3 cellular contexts compared by ENCODE assay signal in genomic region chr4:102137217-102137616, GRCh38.
TF ChIP-seq lines count a peak whose summit lies in the region.

No MANE protein-coding gene starts in this region.

TF ChIP-seq in SK-N-SH, 30 proteins besides CTCF, POLR2A, EP300 and RAD21 (continued from another document):
- peak; percentile 88 for TF ChIP-seq REST (IDR thresholded peaks at IDR 0.05; ENCODE audit: low read depth, low read length)
TF ChIP-seq in SK-N-SH: peak in this region for 1.

TF ChIP-seq in SK-N-SH treated with all-trans-retinoic acid at 6 μM for 48 hours, 23 proteins besides CTCF, POLR2A, EP300 and RAD21:
- no peak for TF ChIP-seq CREB5 (CRISPR knock-in tag; IDR thresholded peaks at IDR 0.05; ENCODE audit: low read depth)
- TF ChIP-seq TOX (CRISPR knock-in tag; IDR thresholded peaks at IDR 0.05; ENCODE audit: borderline replicate concordance), result no peak
- no peak for TF ChIP-seq ZFP30 (CRISPR knock-in tag; IDR thresholded peaks at IDR 0.05)
- TF ChIP-seq GLIS3 (CRISPR knock-in tag; IDR thresholded peaks at IDR 0.05), result no peak
- TF ChIP-seq OSR1 (CRISPR knock-in tag; IDR thresholded peaks at IDR 0.05), result no peak
- TF ChIP-seq ISL1 (CRISPR knock-in tag; IDR thresholded peaks at IDR 0.05), result no peak
- TF ChIP-seq ESRRG (CRISPR knock-in tag; IDR thresholded peaks at IDR 0.05), result no peak
- no peak for TF ChIP-seq ZFP3 (CRISPR knock-in tag; IDR thresholded peaks at IDR 0.05)
- no peak for TF ChIP-seq BACH2 (CRISPR knock-in tag; IDR thresholded peaks at IDR 0.05; ENCODE audit: borderline replicate concordance)
- TF ChIP-seq RARB (CRISPR knock-in tag; IDR thresholded peaks at IDR 0.05), result no peak
- no peak for TF ChIP-seq PPARA (CRISPR knock-in tag; IDR thresholded peaks at IDR 0.05; ENCODE audit: borderline replicate concordance)
- TF ChIP-seq TCF4 (CRISPR knock-in tag; IDR thresholded peaks at IDR 0.05; ENCODE audit: borderline replicate concordance), result no peak

TF ChIP-seq in HEK293, 187 proteins besides CTCF, POLR2A, EP300 and RAD21 (continued from another document):
- TF ChIP-seq REST (tag by site-specific recombination; IDR thresholded peaks at IDR 0.05), result peak; percentile 67
